ENCODE assay signal across 19 cellular contexts in the genomic region with DNA sequence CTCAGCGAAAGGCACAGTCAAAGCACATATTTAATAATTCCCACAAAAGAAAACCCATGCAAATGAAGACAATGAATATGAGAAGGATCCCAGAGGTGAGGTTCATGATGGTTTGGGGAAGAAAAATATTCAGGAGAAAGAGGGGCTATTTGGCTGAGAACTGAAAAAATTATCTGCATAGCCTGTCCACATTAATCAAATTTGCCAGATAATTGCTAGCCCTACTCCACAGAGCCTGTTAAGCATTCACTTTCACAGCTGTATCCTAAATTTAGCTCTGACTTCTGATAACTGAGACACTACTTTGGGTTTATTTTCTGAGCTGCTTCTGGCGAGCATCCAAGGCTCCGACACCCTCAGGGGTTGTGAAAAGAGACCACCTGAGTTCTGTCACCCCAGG.
"Had no signal": no experiment of that assay in that cellular context is flagged by ENCODE, and none has a peak within 500 bp of the region (broad histone marks: within the 10 kb centered on the region; RNA-seq: fewer than 3 reads in every experiment).

No MANE protein-coding gene starts in this region.

- H3K9me3 ChIP-seq: MG63, SJSA1 had no signal

- H3K27ac ChIP-seq: RWPE1, SJSA1, SK-N-MC had no signal

- H3K4me3 ChIP-seq: MG63, SJSA1, SK-N-MC had no signal

- H3K36me3 ChIP-seq: MG63, SJSA1 had no signal

- H3K27me3 ChIP-seq: SJSA1 had no signal

- DNase-seq: IMR-90, Karpas-422, KG1, MG63, NCI-H1092, NCI-H1436 treated with DMSO at 0.1 percent for 48 hours, NCI-H1694, NCI-H187 treated with DMSO at 0.1 percent for 48 hours, NCI-H2029 treated with DMSO at 0.1 percent for 48 hours, NCI-H2171 treated with DMSO at 0.1 percent for 48 hours, NCI-H345, NCI-H446 treated with DMSO at 0.1 percent for 48 hours, NCI-H510A treated with DMSO at 0.1 percent for 48 hours, NCI-H526, NCI-H82, SIG-M5 had no signal

- H3K4me1 ChIP-seq: SJSA1 had no signal
